ENCODE assay signal across 8 cellular contexts in the genomic region with DNA sequence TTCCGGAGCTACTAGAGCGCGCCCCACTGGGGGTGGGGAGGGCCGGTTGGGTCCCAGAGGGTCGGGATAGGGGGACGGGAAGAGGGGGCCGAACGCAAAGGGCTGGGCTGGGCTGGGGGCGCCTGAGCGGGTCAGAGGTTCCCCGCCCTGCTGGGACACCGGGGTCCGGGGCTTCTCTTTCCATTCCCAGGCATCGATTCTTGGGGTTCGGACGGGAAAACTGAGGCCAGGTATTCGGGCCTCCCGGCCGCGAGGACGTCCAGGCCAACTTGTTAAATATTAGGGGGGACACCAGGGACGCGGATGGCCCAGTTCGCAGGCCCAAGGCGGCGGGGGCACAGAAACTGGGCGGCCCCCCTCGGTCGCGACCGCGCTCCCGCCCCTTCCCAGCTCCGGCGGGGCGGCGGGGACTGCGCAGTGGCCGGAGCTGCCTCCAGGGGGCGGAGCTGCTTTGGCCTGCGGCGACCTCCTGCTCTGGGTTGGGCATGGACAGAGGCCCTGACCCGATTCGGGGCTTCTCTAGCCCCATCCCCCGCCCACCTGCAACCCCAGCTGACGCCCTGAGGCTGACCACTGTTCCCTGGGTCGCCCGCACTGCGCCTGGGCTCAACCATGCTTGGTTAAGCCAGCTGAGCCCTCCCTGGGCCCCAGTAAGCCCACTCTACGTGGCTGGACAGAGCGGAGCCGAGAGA. TPM values are rescaled to one million over a fixed set of nuclear protein-coding genes. Genes with fewer than 3 reads are reported as not detected.
A peak's percentile ranks its signal among the peaks of the same experiment; 100 is the strongest.
DNase-seq lines count a peak whose midpoint lies in the region; ATAC-seq, FAIRE-seq and TF ChIP-seq lines count a peak whose summit lies in the region.

No MANE protein-coding gene starts in this region.

- peak overlapping the region; percentile 78 for H3K27ac Mint-ChIP-seq in activated CD8-positive, alpha-beta memory T cell treated with anti-CD3 and anti-CD28 coated beads, Interleukin-2, amount 10 ng/mL, durations not matched to agents 7 days and 5 days

- TF ChIP-seq POLR2A in H54 (IDR thresholded peaks at IDR 0.05; ENCODE audit: low read depth, low read length): peak; percentile 26; the same call in 1 of the 2 replicates
- peak; percentile 39 for TF ChIP-seq POLR2A in erythroblast (IDR thresholded peaks at IDR 0.05; ENCODE audit: low read length)

- peak overlapping the region; percentile 61 for H3K27ac ChIP-seq in temporal lobe (ENCODE audit: low read depth, low read length)

- H3K27me3 Mint-ChIP-seq in activated CD8-positive, alpha-beta memory T cell treated with anti-CD3 and anti-CD28 coated beads, Interleukin-2, amount 10 ng/mL, durations not matched to agents 7 days and 5 days: no peaks in the 10 kb centered on the region

- H3K36me3 Mint-ChIP-seq in activated CD8-positive, alpha-beta memory T cell treated with anti-CD3 and anti-CD28 coated beads, Interleukin-2, amount 10 ng/mL, durations not matched to agents 7 days and 5 days: no peaks in the 10 kb centered on the region

- H3K4me1 Mint-ChIP-seq in activated CD8-positive, alpha-beta memory T cell treated with anti-CD3 and anti-CD28 coated beads, Interleukin-2, amount 10 ng/mL, durations not matched to agents 7 days and 5 days: peaks cover 38% of the 10 kb centered on the region

- H3K9me3 Mint-ChIP-seq in activated CD8-positive, alpha-beta memory T cell treated with anti-CD3 and anti-CD28 coated beads, Interleukin-2, amount 10 ng/mL, durations not matched to agents 7 days and 5 days (ENCODE audit: low read depth): no peaks in the 10 kb centered on the region

- no peak for FAIRE-seq in H54 (lab: Jason Lieb, UNC)

- peak overlapping the region; percentile 69 for H3K4me3 Mint-ChIP-seq in activated CD8-positive, alpha-beta memory T cell treated with anti-CD3 and anti-CD28 coated beads, Interleukin-2, amount 10 ng/mL, durations not matched to agents 7 days and 5 days

- ATAC-seq in activated CD8-positive, alpha-beta memory T cell treated with anti-CD3 and anti-CD28 coated beads, Interleukin-2, amount 10 ng/mL, durations not matched to agents 7 days and 5 days: peak; percentile 25
- ATAC-seq in GM19467 (IDR thresholded peaks at IDR 0.05; ENCODE audit: unreplicated experiment): no peak

- CTCF ChIA-PET in activated CD8-positive, alpha-beta memory T cell treated with anti-CD3 and anti-CD28 coated beads, Interleukin-2, amount 10 ng/mL, durations not matched to agents 7 days and 5 days (lab: Charles Lee): interaction anchor here (0.7 to 3.6 kb wide), 17 partner anchors 10 to 78 kb away, joined by 3 to 25 read pairs (median 7); partner anchors contain the start of genes ABHD17A, ADAT3, REXO1 and SCAMP4

- DNase-seq in ELR (ENCODE audit: low read depth): peak; percentile 80
- DNase-seq in H54 (ENCODE audit: insufficient read length, low spot score): peak; percentile 88
- peak; percentile 76 for DNase-seq in NAMALWA (ENCODE audit: low spot score)
- DNase-seq in activated CD8-positive, alpha-beta memory T cell treated with anti-CD3 and anti-CD28 coated beads, Interleukin-2, amount 10 ng/mL, durations not matched to agents 7 days and 5 days: peak; percentile 78
- peak; percentile 82 to 83 for DNase-seq in erythroblast (lab: John Stamatoyannopoulos, UW)
- DNase-seq in mucosa of gallbladder (ENCODE audit: low spot score): peak; percentile 60

RNA-seq across cellular contexts. Expression of gene KLF16, which starts 1.2 kb away (rescaled TPM):
- 10 to 100 TPM; 22.6 to 28.1 TPM for total RNA-seq in activated CD8-positive, alpha-beta memory T cell treated with anti-CD3 and anti-CD28 coated beads, Interleukin-2, amount 10 ng/mL, durations not matched to agents 7 days and 5 days
- total RNA-seq in mucosa of gallbladder (23.2 TPM), temporal lobe (3.4 TPM)

RNA-seq across cellular contexts. Expression of gene REXO1, which starts 16.3 kb away (rescaled TPM):
- 10 to 100 TPM; 58.4 to 68.4 TPM for total RNA-seq in activated CD8-positive, alpha-beta memory T cell treated with anti-CD3 and anti-CD28 coated beads, Interleukin-2, amount 10 ng/mL, durations not matched to agents 7 days and 5 days
- total RNA-seq in mucosa of gallbladder: 39.2 TPM
- 9.6 TPM for total RNA-seq in temporal lobe

RNA-seq across cellular contexts. Expression of gene ABHD17A, which starts 20.7 kb away (rescaled TPM):
- total RNA-seq in activated CD8-positive, alpha-beta memory T cell treated with anti-CD3 and anti-CD28 coated beads, Interleukin-2, amount 10 ng/mL, durations not matched to agents 7 days and 5 days: 100 to 1,000 TPM; 156 to 189 TPM
- total RNA-seq in mucosa of gallbladder (85.2 TPM), temporal lobe (22.6 TPM)

RNA-seq across cellular contexts. Expression of gene ADAT3, which starts 40.6 kb away (rescaled TPM):
- 10 to 100 TPM in 1 of 2 experiments, 1 to 10 TPM in 1; 9.3 to 11.4 TPM for total RNA-seq in activated CD8-positive, alpha-beta memory T cell treated with anti-CD3 and anti-CD28 coated beads, Interleukin-2, amount 10 ng/mL, durations not matched to agents 7 days and 5 days
- total RNA-seq in mucosa of gallbladder (10.6 TPM), temporal lobe (0.74 TPM)

RNA-seq across cellular contexts. Expression of gene SCAMP4, which starts 40.6 kb away (rescaled TPM):
- total RNA-seq in activated CD8-positive, alpha-beta memory T cell treated with anti-CD3 and anti-CD28 coated beads, Interleukin-2, amount 10 ng/mL, durations not matched to agents 7 days and 5 days: 10 to 100 TPM; 32.9 to 34.8 TPM
- total RNA-seq in mucosa of gallbladder (89.3 TPM), temporal lobe (22.1 TPM)
